Comparison of ENCODE assay signal across 8 cellular contexts in genomic region chr19:39531834-39532232, GRCh38. TPM values are rescaled to one million over a fixed set of nuclear protein-coding genes. Genes with fewer than 3 reads are reported as not detected.
DNase-seq lines count a peak whose midpoint lies in the region; ATAC-seq, FAIRE-seq and TF ChIP-seq lines count a peak whose summit lies in the region.

No MANE protein-coding gene starts in this region.

- intact Hi-C loops in CD4-positive, alpha-beta memory T cell (cut with micrococcal nuclease), result loop anchor here (1.0 to 10.0 kb wide), 9 partner anchors 35 to 410 kb away; partner anchors contain the start of genes DLL3, LRFN1, PLEKHG2 and TIMM50
- intact Hi-C loops in PC-3 (cut with micrococcal nuclease), result loop anchor here (1.0 to 10.0 kb wide), 3 partner anchors 35 to 92 kb away; partner anchors contain the start of gene DLL3

- no peak overlapping the region for H2AK5ac ChIP-seq in H1 (ENCODE audit: low read depth, low read length)

- H3K27ac ChIP-seq in CD4-positive, alpha-beta memory T cell (ENCODE audit: low read depth, low read length), result peak overlapping the region; percentile 83
- H3K27ac ChIP-seq in PC-3 (ENCODE audit: low read length), result no peak overlapping the region
- no peak overlapping the region for H3K27ac ChIP-seq in H1 (ENCODE audit: low read depth, low read length)
- H3K27ac ChIP-seq in neutrophil, result peak overlapping the region; percentile 64

- H4K91ac ChIP-seq in H1 (replicated peaks; ENCODE audit: insufficient read length, low read length), result no peak overlapping the region

- peaks cover 14 to 40% (median 24%) of the 10 kb centered on the region in 4 donors for H3K4me1 Mint-ChIP-seq in CD4-positive, alpha-beta memory T cell

- no peaks in the 10 kb centered on the region for H3K9me3 ChIP-seq in CD4-positive, alpha-beta memory T cell (ENCODE audit: control insufficient read depth in 1 of 2, low read length in 2 of 2)
- H3K9me3 ChIP-seq in PC-3 (ENCODE audit: low read length), result no peaks in the 10 kb centered on the region
- H3K9me3 ChIP-seq in H1 (ENCODE audit: insufficient read depth in 2 of 2, low read depth in 1 of 2, low read length in 1 of 2), result peaks cover 0 to 4% of the 10 kb centered on the region in 2 experiments; a peak in 1 of 4 replicates
- H3K9me3 ChIP-seq in neutrophil, result no peaks in the 10 kb centered on the region

- TF ChIP-seq RAD21 in H1 (IDR thresholded peaks at IDR 0.05 in 1 of 2, conservative IDR thresholded peaks at IDR 0.05 in 1 of 2; ENCODE audit: low read depth in 2 of 2, low read length in 2 of 2), result no peak

- H4K8ac ChIP-seq in H1 (ENCODE audit: extremely low read depth, insufficient read depth, low read length), result no peak overlapping the region

- no peaks in the 10 kb centered on the region for H3K27me3 Mint-ChIP-seq in CD4-positive, alpha-beta memory T cell

- H3K9me2 ChIP-seq in PC-3 (replicated peaks; ENCODE audit: low read length), result no peaks in the 10 kb centered on the region

- no peaks in the 10 kb centered on the region for H3K9me3 Mint-ChIP-seq in CD4-positive, alpha-beta memory T cell

- no peak overlapping the region for H4K5ac ChIP-seq in H1 (ENCODE audit: insufficient read length, low read depth, low read length)

- H3K23me2 ChIP-seq in H1 (ENCODE audit: low read depth, low read length), result peaks cover 4% of the 10 kb centered on the region

- no peak overlapping the region for H3K18ac ChIP-seq in H1 (ENCODE audit: extremely low read depth, low read length)

- peak overlapping the region; percentile 19 to 92 for H3K4me3 ChIP-seq in CD4-positive, alpha-beta memory T cell (ENCODE audit: low read length in 2 of 2)
- H3K4me3 ChIP-seq in PC-3 (ENCODE audit: low read length) (peak overlapping the region; percentile 89), H1 (ENCODE audit: extremely low read depth in 1 of 4, insufficient read depth in 2 of 4, low read depth in 3 of 4, low read length in 4 of 4) (peak overlapping the region; percentile 55 to 93 (median 78)), neutrophil (ENCODE audit: low read depth in 1 of 2, low read length in 1 of 2) (peak overlapping the region; percentile 68 to 80)

- H2AFZ ChIP-seq in PC-3 (ENCODE audit: low read length), result peak overlapping the region; percentile 91
- H2AFZ ChIP-seq in H1 (ENCODE audit: low read length), result 0 out of 2 replicates have a peak overlapping the region, but pooled peaks have one; percentile 10

- H3K27me3 ChIP-seq in CD4-positive, alpha-beta memory T cell (ENCODE audit: insufficient read depth, low read length), result no peaks in the 10 kb centered on the region
- H3K27me3 ChIP-seq in PC-3 (ENCODE audit: low read length), result no peaks in the 10 kb centered on the region
- H3K27me3 ChIP-seq in H1 (replicated peaks in 1 of 4; ENCODE audit: control insufficient read depth in 3 of 4, extremely low read depth in 1 of 4, insufficient read depth in 3 of 4, low read length in 3 of 4), result peaks cover 0 to 3% (median 0%) of the 10 kb centered on the region in 4 experiments; a peak in 1 of 7 replicates
- H3K27me3 ChIP-seq in neutrophil, result no peaks in the 10 kb centered on the region

- H3K4me3 Mint-ChIP-seq in CD4-positive, alpha-beta memory T cell, result peak overlapping the region; percentile 91 to 96 (median 94)

- no peak overlapping the region for H3K56ac ChIP-seq in H1 (replicated peaks; ENCODE audit: insufficient read length, low read depth, low read length)

- no peaks in the 10 kb centered on the region for H3K36me3 ChIP-seq in CD4-positive, alpha-beta memory T cell (ENCODE audit: insufficient read depth, low read length)
- H3K36me3 ChIP-seq in PC-3 (ENCODE audit: low read depth, low read length) (no peaks in the 10 kb centered on the region), H1 (ENCODE audit: control insufficient read depth in 2 of 4, insufficient read depth in 4 of 4, low read length in 3 of 4) (no peaks in the 10 kb centered on the region), neutrophil (no peaks in the 10 kb centered on the region)

- peak overlapping the region; percentile 79 to 90 (median 84) for H3K27ac Mint-ChIP-seq in CD4-positive, alpha-beta memory T cell

- H2BK20ac ChIP-seq in H1 (ENCODE audit: low read length), result no peak overlapping the region

- TF ChIP-seq EP300 in H1 (IDR thresholded peaks at IDR 0.05; ENCODE audit: borderline replicate concordance in 1 of 2, low read depth in 2 of 2, low read length in 2 of 2), result no peak

- H3K79me2 ChIP-seq in PC-3 (ENCODE audit: low read length) (peaks cover 15% of the 10 kb centered on the region), H1 (ENCODE audit: control insufficient read depth in 1 of 2, insufficient read depth in 2 of 2, low read length in 2 of 2) (peaks cover 0 to 4% of the 10 kb centered on the region in 2 experiments; a peak in 1 of 4 replicates)

- FAIRE-seq in H1 (lab: Jason Lieb, UNC), result no peak

- TF ChIP-seq CTCF in PC-3 (conservative IDR thresholded peaks at IDR 0.05; ENCODE audit: low read depth, low read length) (no peak), H1 (IDR thresholded peaks at IDR 0.05; ENCODE audit: control extremely low read depth in 1 of 3, insufficient read depth in 1 of 3, low read depth in 1 of 3, low read length in 3 of 3) (no peak), neutrophil (IDR thresholded peaks at IDR 0.05) (no peak)

- POLR2A ChIA-PET in CD4-positive, alpha-beta memory T cell (lab: Charles Lee; ENCODE audit: partially characterized antibody), result interaction anchor here (0.8 to 2.1 kb wide), 11 partner anchors 13 to 141 kb away, joined by 3 to 14 read pairs (median 5); partner anchors contain the start of genes MED29, PAF1, RPS16 and SUPT5H
- POLR2A ChIA-PET in PC-3 (lab: Charles Lee; ENCODE audit: unreplicated experiment) (interaction anchor here (0.7 kb wide), 1 partner anchor 261 kb away, joined by 7 read pairs; no protein-coding TSS in a partner anchor), H1 (lab: Charles Lee; ENCODE audit: partially characterized antibody) (interaction anchor here (0.9 to 1.5 kb wide), 11 partner anchors 13 to 302 kb away, joined by 3 to 8 read pairs (median 5); partner anchors contain the start of genes DLL3, DYRK1B, MED29 and PAF1)

- H3K14ac ChIP-seq in H1 (ENCODE audit: insufficient read length), result no peak overlapping the region

- H3K36me3 Mint-ChIP-seq in CD4-positive, alpha-beta memory T cell, result peaks cover 6% of the 10 kb centered on the region in 2 donors

- H3K4ac ChIP-seq in H1 (replicated peaks; ENCODE audit: insufficient read length, low read depth, low read length), result peak overlapping the region; percentile 65

- no peak overlapping the region for H2BK120ac ChIP-seq in H1 (replicated peaks; ENCODE audit: low read depth, low read length)

- H3K23ac ChIP-seq in H1 (ENCODE audit: insufficient read length), result no peak overlapping the region

- no peaks in the 10 kb centered on the region for H3K79me1 ChIP-seq in H1 (ENCODE audit: low read depth, low read length)

- H2BK5ac ChIP-seq in H1 (ENCODE audit: low read depth, low read length), result no peak overlapping the region

- no peak for TF ChIP-seq POLR2A in H1 (IDR thresholded peaks at IDR 0.05; ENCODE audit: control extremely low read depth in 1 of 2, low read depth in 2 of 2, low read length in 2 of 2)

- H3K4me1 ChIP-seq in CD4-positive, alpha-beta memory T cell (ENCODE audit: insufficient read depth, low read length), result peaks cover 20% of the 10 kb centered on the region
- H3K4me1 ChIP-seq in PC-3 (ENCODE audit: insufficient read depth, low read length), result peaks cover 4% of the 10 kb centered on the region; the same call in 1 of the 2 replicates
- H3K4me1 ChIP-seq in H1 (replicated peaks in 1 of 4; ENCODE audit: control insufficient read depth in 3 of 4, insufficient read depth in 4 of 4, low read length in 3 of 4), result no peaks in the 10 kb centered on the region
- H3K4me1 ChIP-seq in neutrophil (ENCODE audit: control insufficient read depth in 1 of 2, insufficient read depth in 1 of 2, low read depth in 1 of 2, low read length in 1 of 2), result peaks cover 10 to 12% of the 10 kb centered on the region in 2 experiments

- H2BK12ac ChIP-seq in H1 (ENCODE audit: low read depth, low read length), result no peak overlapping the region

- BruUV-seq in PC-3 (replicated peaks; lab: Mats Ljungman, UMichigan), result no TSS peak

- CTCF ChIA-PET in CD4-positive, alpha-beta memory T cell (lab: Charles Lee; ENCODE audit: partially characterized antibody), result interaction anchor here (0.7 to 4.3 kb wide), 20 partner anchors 7 to 319 kb away, joined by 3 to 56 read pairs (median 6); partner anchors contain the start of genes GMFG, RPS16, SUPT5H and TIMM50
- CTCF ChIA-PET in PC-3 (lab: Charles Lee), result interaction anchor here (0.6 to 1.4 kb wide), 2 partner anchors 87 to 91 kb away, joined by 4 to 7 read pairs; partner anchors contain the start of gene SUPT5H
- CTCF ChIA-PET in H1 (lab: Charles Lee; ENCODE audit: partially characterized antibody), result interaction anchor here (0.6 to 10.6 kb wide), 12 partner anchors 8 to 150 kb away, joined by 3 to 101 read pairs (median 6); partner anchors contain the start of genes DLL3, EID2 and SELENOV

- H3K9ac ChIP-seq in PC-3 (ENCODE audit: low read length) (peak overlapping the region; percentile 74), H1 (replicated peaks in 1 of 4; ENCODE audit: extremely low read depth in 1 of 4, low read depth in 3 of 4, low read length in 3 of 4) (peak overlapping the region in 3 of 4 experiments; percentile 62 to 73 (median 70); a peak in 6 of 7 replicates)

- no peaks in the 10 kb centered on the region for H3F3A ChIP-seq in PC-3 (ENCODE audit: low read length, unreplicated experiment)

- no peaks in the 10 kb centered on the region for H4K20me1 ChIP-seq in PC-3 (ENCODE audit: low read length)
- H4K20me1 ChIP-seq in H1 (replicated peaks in 1 of 2; ENCODE audit: control insufficient read depth in 1 of 2, insufficient read depth in 2 of 2, low read length in 2 of 2), result peaks cover 0 to 4% of the 10 kb centered on the region in 2 experiments

- no peak overlapping the region for H2BK15ac ChIP-seq in H1 (ENCODE audit: low read length)

- no peak for DNase-seq in CD4-positive, alpha-beta memory T cell
- DNase-seq in PC-3 (no peak), H1 (ENCODE audit: low read depth in 1 of 2, low spot score in 2 of 2) (no peak), NCI-H510A treated with DMSO at 0.1 percent for 48 hours (lab: John Stamatoyannopoulos, UW) (no peak), NCI-H187 (lab: John Stamatoyannopoulos, UW) (no peak), DMS114 treated with DMSO at 0.1 percent for 48 hours (lab: John Stamatoyannopoulos, UW; ENCODE audit: unreplicated experiment) (no peak)

- no peak for ATAC-seq in PC-3
- ATAC-seq in GM21717 (IDR thresholded peaks at IDR 0.05; ENCODE audit: unreplicated experiment), result no peak

- WGBS in H1 (ENCODE audit: extremely low coverage in 1 of 2, insufficient coverage in 1 of 2, insufficient read length in 1 of 2, insufficient replicate concordance in 2 of 2, low coverage in 1 of 2, low lambda C conversion rate in 2 of 2, missing lambda C conversion rate in 1 of 2), 2 experiments, result 75% methylated on average over 14 of the region's 14 CpGs; no CpG with 5 or more reads in 1 of the 2 experiments

- H3K4me2 ChIP-seq in PC-3 (ENCODE audit: low read length), result peak overlapping the region; percentile 96
- peak overlapping the region; percentile 68 to 96 for H3K4me2 ChIP-seq in H1 (ENCODE audit: insufficient read depth in 1 of 2, low read depth in 2 of 2, low read length in 2 of 2)

RNA-seq across cellular contexts. Expression of gene EID2B, which starts 0.8 kb away (rescaled TPM):
- total RNA-seq in CD4-positive, alpha-beta memory T cell, result 1 to 10 TPM; 7.7 to 8.8 TPM
- polyA plus RNA-seq in CD4-positive, alpha-beta memory T cell, result 1 to 10 TPM; 6.1 to 7.8 TPM
- 2.1 and 3.5 TPM in 2 replicates for total RNA-seq in PC-3 (2014; rRNA removed)
- 2.4 and 3.4 TPM in 2 replicates for total RNA-seq in H1 (2021; fragmentation: NEBNext Ultra II Directional; extraction: Animal tissue kit (Norgen Biotek cat#: 25700))
- polyA plus RNA-seq in H1 (2011; rRNA removed), result 2.1 and 11.3 TPM in 2 replicates
- polyA plus RNA-seq in H1 (2011; cell fraction: cytosol; rRNA removed), result 3.4 TPM
- 2.6 TPM for polyA plus RNA-seq in H1 (2011; cell fraction: nucleus; rRNA removed)
- polyA plus RNA-seq in H1 (2012, experiment 1 of 2), result 1.5 to 2.6 TPM (median 1.8 TPM) in 4 replicates
- 1.3 TPM for polyA plus RNA-seq in H1 (2012, experiment 2 of 2)
- 3.8 TPM for polyA plus RNA-seq in H1 (2013, experiment 1 of 2)
- 3.0 TPM for polyA plus RNA-seq in H1 (2013, experiment 2 of 2)
- 0.93 and 2.3 TPM in 2 replicates for polyA minus RNA-seq in H1 (2011; rRNA and poly(A)+ RNA removed)
- polyA minus RNA-seq in H1 (2011; cell fraction: cytosol; rRNA and poly(A)+ RNA removed), result 0.95 TPM
- polyA minus RNA-seq in H1 (2011; cell fraction: nucleus; rRNA and poly(A)+ RNA removed), result 1.5 TPM

RNA-seq across cellular contexts. Expression of gene EID2, which starts 8.1 kb away (rescaled TPM):
- total RNA-seq in CD4-positive, alpha-beta memory T cell, result 10 to 100 TPM; 22.0 to 22.8 TPM
- polyA plus RNA-seq in CD4-positive, alpha-beta memory T cell, result 10 to 100 TPM; 22.1 to 34.9 TPM
- 11.3 and 22.9 TPM in 2 replicates for total RNA-seq in PC-3 (2014; rRNA removed)
- 29.6 and 29.9 TPM in 2 replicates for total RNA-seq in H1 (2021; fragmentation: NEBNext Ultra II Directional; extraction: Animal tissue kit (Norgen Biotek cat#: 25700))
- 7.6 and 7.8 TPM in 2 replicates for polyA plus RNA-seq in H1 (2011; rRNA removed)
- 15.5 TPM for polyA plus RNA-seq in H1 (2011; cell fraction: cytosol; rRNA removed)
- 8.9 TPM for polyA plus RNA-seq in H1 (2011; cell fraction: nucleus; rRNA removed)
- 19.2 to 23.4 TPM (median 19.8 TPM) in 4 replicates for polyA plus RNA-seq in H1 (2012, experiment 1 of 2)
- 7.5 TPM for polyA plus RNA-seq in H1 (2012, experiment 2 of 2)
- 24.5 TPM for polyA plus RNA-seq in H1 (2013, experiment 1 of 2)
- polyA plus RNA-seq in H1 (2013, experiment 2 of 2), result 23.5 TPM
- polyA minus RNA-seq in H1 (2011; rRNA and poly(A)+ RNA removed), result 3.8 and 4.0 TPM in 2 replicates
- polyA minus RNA-seq in H1 (2011; cell fraction: cytosol; rRNA and poly(A)+ RNA removed), result 9.8 TPM
- 7.2 TPM for polyA minus RNA-seq in H1 (2011; cell fraction: nucleus; rRNA and poly(A)+ RNA removed)

RNA-seq across cellular contexts. Expression of gene SELENOV, which starts 16.9 kb away (rescaled TPM):
- not detected for total RNA-seq in CD4-positive, alpha-beta memory T cell
- polyA plus RNA-seq in CD4-positive, alpha-beta memory T cell, result not detected
- not detected in 2 replicates for total RNA-seq in PC-3 (2014; rRNA removed)
- total RNA-seq in H1 (2021; fragmentation: NEBNext Ultra II Directional; extraction: Animal tissue kit (Norgen Biotek cat#: 25700)), result 8.4 and 11.0 TPM in 2 replicates
- 10.7 and 21.8 TPM in 2 replicates for polyA plus RNA-seq in H1 (2011; rRNA removed)
- 11.5 TPM for polyA plus RNA-seq in H1 (2011; cell fraction: cytosol; rRNA removed)
- polyA plus RNA-seq in H1 (2011; cell fraction: nucleus; rRNA removed), result 27.1 TPM
- 9.8 to 12.5 TPM (median 11.4 TPM) in 4 replicates for polyA plus RNA-seq in H1 (2012, experiment 1 of 2)
- 9.3 TPM for polyA plus RNA-seq in H1 (2012, experiment 2 of 2)
- 23.6 TPM for polyA plus RNA-seq in H1 (2013, experiment 1 of 2)
- 19.1 TPM for polyA plus RNA-seq in H1 (2013, experiment 2 of 2)
- polyA minus RNA-seq in H1 (2011; rRNA and poly(A)+ RNA removed), result 1.2 and 2.0 TPM in 2 replicates
- polyA minus RNA-seq in H1 (2011; cell fraction: cytosol; rRNA and poly(A)+ RNA removed), result 4.4 TPM
- 16.2 TPM for polyA minus RNA-seq in H1 (2011; cell fraction: nucleus; rRNA and poly(A)+ RNA removed)

RNA-seq across cellular contexts. Expression of gene DLL3, which starts 33.1 kb away (rescaled TPM):
- total RNA-seq in CD4-positive, alpha-beta memory T cell, result under 1 TPM in 1 of 2 experiments, not detected in 1; 0.14 TPM
- under 1 TPM; 0.16 to 0.19 TPM for polyA plus RNA-seq in CD4-positive, alpha-beta memory T cell
- total RNA-seq in PC-3 (2014; rRNA removed), result 7.2 and 8.7 TPM in 2 replicates
- 11.3 and 12.2 TPM in 2 replicates for total RNA-seq in H1 (2021; fragmentation: NEBNext Ultra II Directional; extraction: Animal tissue kit (Norgen Biotek cat#: 25700))
- 13.8 and 16.6 TPM in 2 replicates for polyA plus RNA-seq in H1 (2011; rRNA removed)
- 10.9 TPM for polyA plus RNA-seq in H1 (2011; cell fraction: cytosol; rRNA removed)
- 13.1 TPM for polyA plus RNA-seq in H1 (2011; cell fraction: nucleus; rRNA removed)
- 4.0 to 10.2 TPM (median 8.6 TPM) in 4 replicates for polyA plus RNA-seq in H1 (2012, experiment 1 of 2)
- polyA plus RNA-seq in H1 (2012, experiment 2 of 2), result 6.7 TPM
- polyA plus RNA-seq in H1 (2013, experiment 1 of 2), result 63.8 TPM
- 53.9 TPM for polyA plus RNA-seq in H1 (2013, experiment 2 of 2)
- 1.2 and 1.6 TPM in 2 replicates for polyA minus RNA-seq in H1 (2011; rRNA and poly(A)+ RNA removed)
- 4.3 TPM for polyA minus RNA-seq in H1 (2011; cell fraction: cytosol; rRNA and poly(A)+ RNA removed)
- 3.9 TPM for polyA minus RNA-seq in H1 (2011; cell fraction: nucleus; rRNA and poly(A)+ RNA removed)

RNA-seq across cellular contexts. Expression of gene TIMM50, which starts 51.2 kb away (rescaled TPM):
- 10 to 100 TPM; 47.2 to 49.6 TPM for total RNA-seq in CD4-positive, alpha-beta memory T cell
- polyA plus RNA-seq in CD4-positive, alpha-beta memory T cell, result 10 to 100 TPM; 39.1 to 50.4 TPM
- 97.2 and 123 TPM in 2 replicates for total RNA-seq in PC-3 (2014; rRNA removed)
- total RNA-seq in H1 (2021; fragmentation: NEBNext Ultra II Directional; extraction: Animal tissue kit (Norgen Biotek cat#: 25700)), result 153 and 155 TPM in 2 replicates
- polyA plus RNA-seq in H1 (2011; rRNA removed), result 187 and 217 TPM in 2 replicates
- polyA plus RNA-seq in H1 (2011; cell fraction: cytosol; rRNA removed), result 162 TPM
- polyA plus RNA-seq in H1 (2011; cell fraction: nucleus; rRNA removed), result 233 TPM
- polyA plus RNA-seq in H1 (2012, experiment 1 of 2), result 147 to 197 TPM (median 169 TPM) in 4 replicates
- 251 TPM for polyA plus RNA-seq in H1 (2012, experiment 2 of 2)
- 125 TPM for polyA plus RNA-seq in H1 (2013, experiment 1 of 2)
- 123 TPM for polyA plus RNA-seq in H1 (2013, experiment 2 of 2)
- polyA minus RNA-seq in H1 (2011; rRNA and poly(A)+ RNA removed), result 121 and 126 TPM in 2 replicates
- polyA minus RNA-seq in H1 (2011; cell fraction: cytosol; rRNA and poly(A)+ RNA removed), result 92.0 TPM
- polyA minus RNA-seq in H1 (2011; cell fraction: nucleus; rRNA and poly(A)+ RNA removed), result 71.7 TPM

Comparison
In these comparisons a context has a peak if more than half of its experiments do, and no peak if none do; other contexts are left out.
1. H3K27ac ChIP-seq: peak in CD4-positive, alpha-beta memory T cell (single experiment) and neutrophil (single experiment); none in PC-3 (single experiment) and H1 (single experiment).
2. Peak in every context shown above with its lines, with median percentiles within 50 percentile points of each other: H3K4me3 ChIP-seq.